Comparison of ENCODE assay signal across 15 cellular contexts in genomic region chr10:35079763-35080162, GRCh38. TPM values are rescaled to one million over a fixed set of nuclear protein-coding genes. Genes with fewer than 3 reads are reported as not detected.
DNase-seq lines count a peak whose midpoint lies in the region; TF ChIP-seq lines count a peak whose summit lies in the region.
"Had no signal": no experiment of that assay in that cellular context is flagged by ENCODE, and none has a peak within 500 bp of the region (broad histone marks: within the 10 kb centered on the region; RNA-seq: fewer than 3 reads in every experiment).

No MANE protein-coding gene starts in this region.

- H3K27ac Mint-ChIP-seq in CD4-positive, alpha-beta memory T cell, result peak overlapping the region in 1 of 7 donors; percentile 43

- DNase-seq in AG09309 (ENCODE audit: low read depth) (peak; percentile 52), MG63 (peak; percentile 42), dermis blood vessel endothelial cell (peak; percentile 46), medulla oblongata (ENCODE audit: extremely low spot score) (peak; percentile 43), NCI-H69 (lab: John Stamatoyannopoulos, UW) (no peak), OCI-M2 (lab: John Stamatoyannopoulos, UW; ENCODE audit: unreplicated experiment) (no peak), COR-L47 (lab: John Stamatoyannopoulos, UW) (no peak)
- DNase-seq in CD4-positive, alpha-beta memory T cell, result no peak
- DNase-seq: activated T-cell treated with anti-CD3 and anti-CD28 coated beads, Interleukin-2, amount 50 U/mL, for 48 hours; central memory CD4-positive, alpha-beta T cell; glutamatergic neuron; NCI-H146; right lobe of liver had no signal

- no peak overlapping the region for H3K27ac ChIP-seq in CD4-positive, alpha-beta memory T cell (ENCODE audit: low read depth, low read length)
- H3K27ac ChIP-seq: right lobe of liver, VCaP had no signal

- peaks cover 26 to 54% (median 45%) of the 10 kb centered on the region in 4 donors for H3K4me1 Mint-ChIP-seq in CD4-positive, alpha-beta memory T cell

- CTCF ChIA-PET in CD4-positive, alpha-beta memory T cell (lab: Charles Lee; ENCODE audit: partially characterized antibody), result no interaction called here

- H3K4me1 ChIP-seq in CD4-positive, alpha-beta memory T cell (ENCODE audit: insufficient read depth, low read length), result peaks cover 20% of the 10 kb centered on the region
- H3K4me1 ChIP-seq: right lobe of liver had no signal

- no peak overlapping the region for H3K4me3 Mint-ChIP-seq in CD4-positive, alpha-beta memory T cell
- H3K4me3 Mint-ChIP-seq: CD14-positive monocyte had no signal

- H3K36me3 Mint-ChIP-seq in CD4-positive, alpha-beta memory T cell, result peaks cover 34 to 37% of the 10 kb centered on the region in 2 donors

- peaks cover 11% of the 10 kb centered on the region; the same call in 1 of the 2 replicates for H3K36me3 ChIP-seq in MG63
- no peaks in the 10 kb centered on the region for H3K36me3 ChIP-seq in CD4-positive, alpha-beta memory T cell (ENCODE audit: insufficient read depth, low read length)
- H3K36me3 ChIP-seq: right lobe of liver had no signal

- H3K4me3 ChIP-seq in AG09309 (ENCODE audit: control insufficient read depth, low read depth, low read length) (no peak overlapping the region), MG63 (no peak overlapping the region)
- H3K4me3 ChIP-seq in CD4-positive, alpha-beta memory T cell (ENCODE audit: low read length in 2 of 2), result no peak overlapping the region
- H3K4me3 ChIP-seq: right lobe of liver had no signal

- no peaks in the 10 kb centered on the region for H3K9me3 Mint-ChIP-seq in CD4-positive, alpha-beta memory T cell

- intact Hi-C loops in CD4-positive, alpha-beta memory T cell (cut with micrococcal nuclease), result no loop called here

- POLR2A ChIA-PET in CD4-positive, alpha-beta memory T cell (lab: Charles Lee; ENCODE audit: partially characterized antibody), result interaction anchor here (2.2 kb wide), 1 partner anchor 10 kb away, joined by 5 read pairs; the partner anchor contains the start of gene CUL2

- no peaks in the 10 kb centered on the region for H3K27me3 ChIP-seq in MG63
- H3K27me3 ChIP-seq in CD4-positive, alpha-beta memory T cell (ENCODE audit: insufficient read depth, low read length), result no peaks in the 10 kb centered on the region
- H3K27me3 ChIP-seq: right lobe of liver had no signal

- peaks cover 10% of the 10 kb centered on the region for H3K9me3 ChIP-seq in MG63
- no peaks in the 10 kb centered on the region for H3K9me3 ChIP-seq in CD4-positive, alpha-beta memory T cell (ENCODE audit: control insufficient read depth in 1 of 2, low read length in 2 of 2)
- H3K9me3 ChIP-seq: right lobe of liver had no signal

- TF ChIP-seq CTCF in AG09309 (IDR thresholded peaks at IDR 0.05; ENCODE audit: control insufficient read depth, insufficient read depth, low read depth, low read length, missing control alignments), result no peak

- no peaks in the 10 kb centered on the region for H3K27me3 Mint-ChIP-seq in CD4-positive, alpha-beta memory T cell

RNA-seq across cellular contexts. Expression of gene CUL2, which starts 10.4 kb away (rescaled TPM):
- total RNA-seq in MG63 (2014; rRNA removed; shearing (Covaris generic); ENCODE audit: low replicate concordance), result 18.3 and 26.9 TPM in 2 replicates
- total RNA-seq in dermis blood vessel endothelial cell, result 26.9 and 57.9 TPM in 2 replicates
- 10 to 100 TPM; 34.6 to 37.8 TPM for total RNA-seq in CD4-positive, alpha-beta memory T cell
- 10 to 100 TPM; 22.8 to 28.3 TPM for polyA plus RNA-seq in CD4-positive, alpha-beta memory T cell

RNA-seq across cellular contexts. Expression of gene CREM, which starts 46.9 kb away (rescaled TPM):
- total RNA-seq in MG63 (2014; rRNA removed; shearing (Covaris generic); ENCODE audit: low replicate concordance), result 72.3 and 102 TPM in 2 replicates
- 59.0 and 106 TPM in 2 replicates for total RNA-seq in dermis blood vessel endothelial cell
- 10 to 100 TPM; 17.8 to 22.3 TPM for total RNA-seq in CD4-positive, alpha-beta memory T cell
- 10 to 100 TPM; 30.6 to 66.4 TPM for polyA plus RNA-seq in CD4-positive, alpha-beta memory T cell

Comparison
In these comparisons a context has a peak if more than half of its experiments do, and no peak if none do; other contexts are left out.
1. DNase-seq: peak in AG09309 (single experiment), MG63 (single experiment), dermis blood vessel endothelial cell (single experiment) and medulla oblongata (single experiment); none in NCI-H69 (single experiment), CD4-positive, alpha-beta memory T cell (0 of 5), OCI-M2 (single experiment) and COR-L47 (single experiment).